In genomic region chr22:23716811-23717801, GRCh38 we compare ENCODE assay signal across 9 cellular contexts. TPM values are rescaled to one million over a fixed set of nuclear protein-coding genes. Genes with fewer than 3 reads are reported as not detected.
DNase-seq lines count a peak whose midpoint lies in the region; ATAC-seq lines count a peak whose summit lies in the region.
"Had no signal": no experiment of that assay in that cellular context is flagged by ENCODE, and none has a peak within 500 bp of the region (broad histone marks: within the 10 kb centered on the region; RNA-seq: fewer than 3 reads in every experiment).

No MANE protein-coding gene starts in this region.

- peak overlapping the region; percentile 66 to 91 (median 84) for H3K4me3 Mint-ChIP-seq in CD8-positive, alpha-beta memory T cell
- peak overlapping the region; percentile 75 to 91 (median 80) for H3K4me3 Mint-ChIP-seq in naive thymus-derived CD8-positive, alpha-beta T cell
- H3K4me3 Mint-ChIP-seq in stimulated activated memory B cell treated with anti-CD40 and anti-IgM and Interleukin-4, amounts not matched to agents 10 μg/mL and 1 μg/mL and 100 μg/mL, for 72 hours, result peak overlapping the region; percentile 84

- H3K27me3 Mint-ChIP-seq in CD8-positive, alpha-beta memory T cell, result peaks cover 0 to under 1% of the 10 kb centered on the region in 2 donors
- H3K27me3 Mint-ChIP-seq in naive thymus-derived CD8-positive, alpha-beta T cell, result no peaks in the 10 kb centered on the region
- H3K27me3 Mint-ChIP-seq in stimulated activated memory B cell treated with anti-CD40 and anti-IgM and Interleukin-4, amounts not matched to agents 10 μg/mL and 1 μg/mL and 100 μg/mL, for 72 hours, result no peaks in the 10 kb centered on the region

- no peaks in the 10 kb centered on the region for H3K9me3 ChIP-seq in CD8-positive, alpha-beta memory T cell (ENCODE audit: low read length)
- H3K9me3 ChIP-seq in KOPT-K1 (ENCODE audit: insufficient read depth, low read length, poor library complexity, severe bottlenecking), result no peaks in the 10 kb centered on the region

- peaks cover 0 to 24% (median 3%) of the 10 kb centered on the region in 3 donors for H3K36me3 Mint-ChIP-seq in CD8-positive, alpha-beta memory T cell
- H3K36me3 Mint-ChIP-seq in naive thymus-derived CD8-positive, alpha-beta T cell, result peaks cover 0 to 21% (median 4%) of the 10 kb centered on the region in 3 donors
- H3K36me3 Mint-ChIP-seq in stimulated activated memory B cell treated with anti-CD40 and anti-IgM and Interleukin-4, amounts not matched to agents 10 μg/mL and 1 μg/mL and 100 μg/mL, for 72 hours, result peaks cover 19% of the 10 kb centered on the region

- H3K4me3 ChIP-seq in CD8-positive, alpha-beta memory T cell (ENCODE audit: low read length), result peak overlapping the region; percentile 74

- peaks cover 13 to 37% (median 22%) of the 10 kb centered on the region in 3 donors for H3K4me1 Mint-ChIP-seq in CD8-positive, alpha-beta memory T cell
- peaks cover 12 to 32% (median 26%) of the 10 kb centered on the region in 4 donors for H3K4me1 Mint-ChIP-seq in naive thymus-derived CD8-positive, alpha-beta T cell
- peaks cover 30% of the 10 kb centered on the region for H3K4me1 Mint-ChIP-seq in stimulated activated memory B cell treated with anti-CD40 and anti-IgM and Interleukin-4, amounts not matched to agents 10 μg/mL and 1 μg/mL and 100 μg/mL, for 72 hours

- POLR2A ChIA-PET in CD8-positive, alpha-beta memory T cell (lab: Charles Lee), result interaction anchor here (0.6 to 1.2 kb wide), 4 partner anchors 20 to 70 kb away, joined by 3 to 13 read pairs (median 4); partner anchors contain the start of gene ZNF70
- POLR2A ChIA-PET in naive thymus-derived CD8-positive, alpha-beta T cell (lab: Charles Lee), result interaction anchor here (0.6 to 3.3 kb wide), 14 partner anchors 18 to 192 kb away, joined by 3 to 34 read pairs (median 6); partner anchors contain the start of genes CHCHD10, SLC2A11 and ZNF70

- peak; percentile 72 to 88 (median 80) for DNase-seq in CD8-positive, alpha-beta memory T cell
- DNase-seq in RPMI7951 (ENCODE audit: low read depth), result peak; percentile 80
- DNase-seq in activated T-helper 9 cell treated with anti-CD3 and anti-CD28 coated beads, Interleukin-2, amount 50 U/mL, for 16 hours (ENCODE audit: low read depth), result peak; percentile 69
- DNase-seq in fibroblast of peridontal ligament (ENCODE audit: extremely low read depth), result peak; percentile 83
- peak; percentile 74 to 90 (median 81) for DNase-seq in naive thymus-derived CD8-positive, alpha-beta T cell

- CTCF ChIA-PET in CD8-positive, alpha-beta memory T cell (lab: Charles Lee), result interaction anchor here (0.8 to 1.5 kb wide), 6 partner anchors 17 to 140 kb away, joined by 3 read pairs; partner anchors contain the start of gene SLC2A11

- peak overlapping the region; percentile 72 for H3K27ac ChIP-seq in CD8-positive, alpha-beta memory T cell (ENCODE audit: low read depth, low read length)
- peak overlapping the region; percentile 83 for H3K27ac ChIP-seq in KOPT-K1 (ENCODE audit: low read depth, low read length, poor library complexity, severe bottlenecking)

- peak; percentile 79 for ATAC-seq in GM21390 (IDR thresholded peaks at IDR 0.05; ENCODE audit: unreplicated experiment)
- ATAC-seq in naive thymus-derived CD8-positive, alpha-beta T cell, result peak; percentile 96
- peak; percentile 95 for ATAC-seq in stimulated activated memory B cell treated with anti-CD40 and anti-IgM and Interleukin-4, amounts not matched to agents 10 μg/mL and 1 μg/mL and 100 μg/mL, for 72 hours

- H3K27me3 ChIP-seq in CD8-positive, alpha-beta memory T cell (ENCODE audit: insufficient read depth, low read length, poor library complexity, severe bottlenecking), result no peaks in the 10 kb centered on the region

- H3K9me3 Mint-ChIP-seq in CD8-positive, alpha-beta memory T cell, result no peaks in the 10 kb centered on the region
- no peaks in the 10 kb centered on the region for H3K9me3 Mint-ChIP-seq in naive thymus-derived CD8-positive, alpha-beta T cell
- H3K9me3 Mint-ChIP-seq in stimulated activated memory B cell treated with anti-CD40 and anti-IgM and Interleukin-4, amounts not matched to agents 10 μg/mL and 1 μg/mL and 100 μg/mL, for 72 hours, result no peaks in the 10 kb centered on the region

- H3K36me3 ChIP-seq in CD8-positive, alpha-beta memory T cell (ENCODE audit: insufficient read depth, low read length), result no peaks in the 10 kb centered on the region
- H3K36me3 ChIP-seq in KOPT-K1 (ENCODE audit: insufficient read depth, low read length), result peaks cover 31% of the 10 kb centered on the region

- peak overlapping the region in 7 of 8 donors; percentile 70 to 92 (median 90) for H3K27ac Mint-ChIP-seq in CD8-positive, alpha-beta memory T cell
- H3K27ac Mint-ChIP-seq in naive thymus-derived CD8-positive, alpha-beta T cell, result peak overlapping the region; percentile 71 to 94 (median 92)
- H3K27ac Mint-ChIP-seq in stimulated activated memory B cell treated with anti-CD40 and anti-IgM and Interleukin-4, amounts not matched to agents 10 μg/mL and 1 μg/mL and 100 μg/mL, for 72 hours, result peak overlapping the region; percentile 89

- peaks cover 16% of the 10 kb centered on the region for H3K4me1 ChIP-seq in CD8-positive, alpha-beta memory T cell (ENCODE audit: insufficient read depth, low read length)

RNA-seq across cellular contexts. Expression of gene RGL4, which starts 26.3 kb away (rescaled TPM):
- 1 to 10 TPM; 3.2 to 4.8 TPM for total RNA-seq in CD8-positive, alpha-beta memory T cell
- polyA plus RNA-seq in CD8-positive, alpha-beta memory T cell, result 58.4 TPM
- total RNA-seq in RPMI7951 (2014; rRNA removed; shearing (Covaris generic)), result 0.12 TPM in 1 of 2 replicates, not detected in the other
- total RNA-seq in naive thymus-derived CD8-positive, alpha-beta T cell, result 10 to 100 TPM; 12.3 to 15.2 TPM
- polyA plus RNA-seq in naive thymus-derived CD8-positive, alpha-beta T cell, result 100 to 1,000 TPM in 2 of 3 donors, 10 to 100 TPM in 1; 90.7 to 115 (median 110) TPM
- total RNA-seq: temporal lobe had no signal

RNA-seq across cellular contexts. Expression of gene ZNF70, which starts 33.8 kb away (rescaled TPM):
- total RNA-seq in CD8-positive, alpha-beta memory T cell, result 1 to 10 TPM; 3.4 to 3.7 TPM
- 0.35 TPM for polyA plus RNA-seq in CD8-positive, alpha-beta memory T cell
- 1.8 and 2.9 TPM in 2 replicates for total RNA-seq in RPMI7951 (2014; rRNA removed; shearing (Covaris generic))
- total RNA-seq in naive thymus-derived CD8-positive, alpha-beta T cell, result 1 to 10 TPM; 6.9 to 7.0 TPM
- polyA plus RNA-seq in naive thymus-derived CD8-positive, alpha-beta T cell, result under 1 TPM; 0.20 to 0.57 (median 0.47) TPM

RNA-seq across cellular contexts. Expression of gene VPREB3, which starts 37.1 kb away (rescaled TPM):
- total RNA-seq in CD8-positive, alpha-beta memory T cell, result not detected
- not detected for polyA plus RNA-seq in CD8-positive, alpha-beta memory T cell
- not detected in 2 replicates for total RNA-seq in RPMI7951 (2014; rRNA removed; shearing (Covaris generic))
- total RNA-seq in naive thymus-derived CD8-positive, alpha-beta T cell, result 1 to 10 TPM; 1.8 to 3.3 TPM
- polyA plus RNA-seq in naive thymus-derived CD8-positive, alpha-beta T cell, result under 1 TPM in 2 of 3 donors, not detected in 1; 0.80 to 0.92 TPM
- total RNA-seq: temporal lobe had no signal

RNA-seq across cellular contexts. Expression of gene C22orf15, which starts 45.7 kb away (rescaled TPM):
- under 1 TPM; 0.81 to 0.93 TPM for total RNA-seq in CD8-positive, alpha-beta memory T cell
- 0.75 TPM for polyA plus RNA-seq in CD8-positive, alpha-beta memory T cell
- total RNA-seq in RPMI7951 (2014; rRNA removed; shearing (Covaris generic)), result not detected in 2 replicates
- 1 to 10 TPM; 4.1 to 5.4 TPM for total RNA-seq in naive thymus-derived CD8-positive, alpha-beta T cell
- 1 to 10 TPM in 1 of 3 donors, under 1 TPM in 2; 0.42 to 1.7 (median 0.81) TPM for polyA plus RNA-seq in naive thymus-derived CD8-positive, alpha-beta T cell

RNA-seq across cellular contexts. Expression of gene CHCHD10, which starts 50.7 kb away (rescaled TPM):
- 100 to 1,000 TPM; 172 to 186 TPM for total RNA-seq in CD8-positive, alpha-beta memory T cell
- polyA plus RNA-seq in CD8-positive, alpha-beta memory T cell, result 34.0 TPM
- 1.8 and 13.9 TPM in 2 replicates for total RNA-seq in RPMI7951 (2014; rRNA removed; shearing (Covaris generic))
- 10 to 100 TPM; 44.3 to 47.4 TPM for total RNA-seq in naive thymus-derived CD8-positive, alpha-beta T cell
- polyA plus RNA-seq in naive thymus-derived CD8-positive, alpha-beta T cell, result 10 to 100 TPM; 26.1 to 37.6 (median 36.0) TPM

Comparison
In these comparisons a context has a peak if more than half of its experiments do, and no peak if none do; other contexts are left out.
1. Peak in every context shown above with its lines: DNase-seq, ATAC-seq, H3K4me3 ChIP-seq and H3K27ac ChIP-seq.